Comparison of ENCODE assay signal across 8 cellular contexts in the genomic region with DNA sequence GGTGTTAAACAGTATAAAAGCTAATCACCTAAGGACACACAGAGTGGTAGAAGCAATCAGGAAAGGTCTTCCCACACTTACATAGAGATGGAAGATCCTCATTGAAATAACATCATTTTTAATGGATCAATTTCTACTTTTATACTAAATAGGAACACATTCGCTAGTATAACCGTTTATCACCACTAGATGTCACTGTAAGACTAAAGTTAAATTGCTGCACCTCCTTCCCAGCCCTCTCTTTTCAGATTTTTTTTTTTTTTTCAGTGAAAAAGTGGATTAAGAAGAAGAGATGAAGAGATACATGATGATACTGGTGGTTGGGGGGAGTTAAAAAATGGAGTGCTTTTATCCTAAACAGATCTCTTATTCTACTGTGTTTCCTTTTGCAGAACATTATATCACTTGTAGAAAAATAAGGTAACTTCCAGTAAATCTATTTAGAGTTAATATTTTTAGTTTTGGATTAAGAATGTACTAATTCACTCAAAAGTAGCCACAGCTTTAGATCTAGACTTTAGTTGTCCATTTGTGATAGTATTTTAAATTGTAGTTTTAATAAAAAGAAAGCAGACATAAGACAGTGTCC.
DNase-seq lines count a peak whose midpoint lies in the region; ATAC-seq and TF ChIP-seq lines count a peak whose summit lies in the region.

No MANE protein-coding gene starts in this region.

- intact Hi-C loops in CD4-positive, alpha-beta memory T cell (cut with micrococcal nuclease) = no loop called here
- intact Hi-C loops in esophagus squamous epithelium (cut with DNase I) (no loop called here), prostate gland (cut with DNase I) (no loop called here), posterior cingulate gyrus (cut with DNase I) (no loop called here)

- H3K27ac ChIP-seq in CD4-positive, alpha-beta memory T cell (ENCODE audit: low read depth, low read length) = no peak overlapping the region
- no peak overlapping the region for H3K27ac ChIP-seq in esophagus squamous epithelium
- no peak overlapping the region for H3K27ac ChIP-seq in prostate gland

- no peaks in the 10 kb centered on the region for H3K27me3 ChIP-seq in CD4-positive, alpha-beta memory T cell (ENCODE audit: insufficient read depth, low read length)
- H3K27me3 ChIP-seq in esophagus squamous epithelium (no peaks in the 10 kb centered on the region), prostate gland (replicated peaks; ENCODE audit: insufficient read depth) (no peaks in the 10 kb centered on the region)

- DNase-seq in CD4-positive, alpha-beta memory T cell = peak in 4 of 5 donors; percentile 30 to 45 (median 36)
- peak; percentile 56 for DNase-seq in HT1080 (ENCODE audit: low read depth)
- peak; percentile 62 for DNase-seq in RPMI8226
- no peak for DNase-seq in esophagus squamous epithelium (lab: John Stamatoyannopoulos, UW)
- DNase-seq in prostate gland (ENCODE audit: low spot score) = no peak
- DNase-seq in posterior cingulate gyrus = no peak
- no peak for DNase-seq in activated CD8-positive, alpha-beta memory T cell treated with anti-CD3 and anti-CD28 coated beads for 24 hours

- H3K4me1 ChIP-seq in CD4-positive, alpha-beta memory T cell (ENCODE audit: insufficient read depth, low read length) = no peaks in the 10 kb centered on the region
- H3K4me1 ChIP-seq in esophagus squamous epithelium = no peaks in the 10 kb centered on the region
- no peaks in the 10 kb centered on the region for H3K4me1 ChIP-seq in prostate gland (replicated peaks)

- ATAC-seq in GM18868 (IDR thresholded peaks at IDR 0.05; ENCODE audit: unreplicated experiment) = peak; percentile 73

- POLR2A ChIA-PET in CD4-positive, alpha-beta memory T cell (lab: Charles Lee; ENCODE audit: partially characterized antibody) = no interaction called here

- H3K36me3 Mint-ChIP-seq in CD4-positive, alpha-beta memory T cell = no peaks in the 10 kb centered on the region

- peaks cover 0 to 1% of the 10 kb centered on the region in 2 donors for H3K27me3 Mint-ChIP-seq in CD4-positive, alpha-beta memory T cell

- no peak for TF ChIP-seq POLR2A in esophagus squamous epithelium (IDR thresholded peaks at IDR 0.05)
- TF ChIP-seq POLR2A in prostate gland (IDR thresholded peaks at IDR 0.05) = no peak

- 0 to 2% methylated on average over 2 of the region's 2 CpGs for WGBS in esophagus squamous epithelium, 2 donors
- WGBS in prostate gland = 1% methylated on average over 2 of the region's 2 CpGs

- H3K4me3 Mint-ChIP-seq in CD4-positive, alpha-beta memory T cell = no peak overlapping the region

- no peaks in the 10 kb centered on the region for H3K9me3 Mint-ChIP-seq in CD4-positive, alpha-beta memory T cell

- H3K36me3 ChIP-seq in CD4-positive, alpha-beta memory T cell (ENCODE audit: insufficient read depth, low read length) = no peaks in the 10 kb centered on the region
- H3K36me3 ChIP-seq in esophagus squamous epithelium (no peaks in the 10 kb centered on the region), prostate gland (no peaks in the 10 kb centered on the region)

- no peaks in the 10 kb centered on the region for H3K4me1 Mint-ChIP-seq in CD4-positive, alpha-beta memory T cell

- no peak overlapping the region for H3K27ac Mint-ChIP-seq in CD4-positive, alpha-beta memory T cell

- TF ChIP-seq CTCF in esophagus squamous epithelium (IDR thresholded peaks at IDR 0.05) (peak in 5 of 6 experiments; percentile 23 to 71 (median 51)), prostate gland (IDR thresholded peaks at IDR 0.05) (peak; percentile 37 to 56 (median 53))

- H3K9me3 ChIP-seq in CD4-positive, alpha-beta memory T cell (ENCODE audit: control insufficient read depth in 1 of 2, low read length in 2 of 2) = no peaks in the 10 kb centered on the region
- H3K9me3 ChIP-seq in esophagus squamous epithelium = no peaks in the 10 kb centered on the region
- H3K9me3 ChIP-seq in prostate gland = no peaks in the 10 kb centered on the region

- CTCF ChIA-PET in CD4-positive, alpha-beta memory T cell (lab: Charles Lee; ENCODE audit: partially characterized antibody) = interaction anchor here (0.7 to 3.9 kb wide), 13 partner anchors 9 to 1203 kb away, joined by 3 to 24 read pairs (median 4); no protein-coding TSS in a partner anchor

- H3K4me3 ChIP-seq in CD4-positive, alpha-beta memory T cell (ENCODE audit: low read length in 2 of 2) = no peak overlapping the region
- no peak overlapping the region for H3K4me3 ChIP-seq in esophagus squamous epithelium
- H3K4me3 ChIP-seq in prostate gland = no peak overlapping the region

Comparison
In these comparisons a context has a peak if more than half of its experiments do, and no peak if none do; other contexts are left out.
1. DNase-seq: peak in CD4-positive, alpha-beta memory T cell (4 of 5), HT1080 (single experiment) and RPMI8226 (single experiment); none in esophagus squamous epithelium (single experiment), prostate gland (single experiment), posterior cingulate gyrus (0 of 10) and activated CD8-positive, alpha-beta memory T cell treated with anti-CD3 and anti-CD28 coated beads for 24 hours (single experiment).